In the genomic region with DNA sequence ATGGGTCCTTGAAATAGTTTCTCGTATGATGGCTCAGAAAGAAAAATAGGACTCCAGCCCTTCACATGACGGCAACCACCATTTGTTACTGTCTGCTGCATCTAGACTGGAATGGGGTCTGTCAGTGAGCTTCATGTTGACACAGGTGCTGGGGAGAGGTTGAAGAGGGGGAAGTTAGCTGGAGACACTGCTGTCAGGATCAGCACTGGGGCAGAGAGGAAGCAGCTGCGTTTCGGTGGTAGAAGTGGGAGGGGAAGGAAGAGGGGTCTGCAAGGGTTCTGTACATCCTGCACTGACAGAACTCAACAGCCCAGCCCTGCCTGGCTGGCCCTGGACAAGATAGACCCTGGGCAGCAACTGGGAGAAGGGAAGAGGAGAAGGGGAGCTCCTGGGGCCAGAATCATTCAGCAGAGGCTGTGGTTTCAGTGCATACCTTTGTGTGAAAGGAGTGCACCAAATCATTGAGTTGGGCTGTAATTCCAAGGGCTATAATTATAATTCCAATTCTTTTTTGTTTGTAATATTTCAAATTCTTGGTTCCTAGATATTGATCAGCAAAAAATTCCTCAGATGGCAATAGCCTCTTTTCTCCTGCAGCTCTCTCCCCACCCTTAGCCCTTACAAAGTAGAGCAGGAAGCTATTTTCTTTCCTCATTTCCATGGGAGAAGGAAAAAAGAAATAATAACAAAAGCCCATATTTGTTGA, we compare ENCODE assay signal across 8 cellular contexts.
DNase-seq lines count a peak whose midpoint lies in the region; ATAC-seq and TF ChIP-seq lines count a peak whose summit lies in the region.

No MANE protein-coding gene starts in this region.

- H4K20me1 ChIP-seq in hepatocyte (ENCODE audit: insufficient read depth, poor library complexity, severe bottlenecking): no peaks in the 10 kb centered on the region

- no peaks in the 10 kb centered on the region for H3K27me3 Mint-ChIP-seq in mesothelial cell of epicardium (ENCODE audit: low read depth)
- no peaks in the 10 kb centered on the region for H3K27me3 Mint-ChIP-seq in activated naive CD4-positive, alpha-beta T cell treated with anti-CD3 and anti-CD28 coated beads for 36 hours (ENCODE audit: low read depth)

- H3K4me3 ChIP-seq in hepatocyte: no peak overlapping the region

- peak overlapping the region; percentile 75 for H3K27ac Mint-ChIP-seq in mesothelial cell of epicardium
- H3K27ac Mint-ChIP-seq in activated naive CD4-positive, alpha-beta T cell treated with anti-CD3 and anti-CD28 coated beads for 36 hours: no peak overlapping the region

- H2AFZ ChIP-seq in hepatocyte: no peak overlapping the region

- CTCF ChIA-PET in activated naive CD4-positive, alpha-beta T cell treated with anti-CD3 and anti-CD28 coated beads for 36 hours (lab: Charles Lee): interaction anchor here (1.6 kb wide), 1 partner anchor 41 kb away, joined by 4 read pairs; no protein-coding TSS in a partner anchor

- ATAC-seq in GM18868 (IDR thresholded peaks at IDR 0.05; ENCODE audit: unreplicated experiment): peak; percentile 78
- ATAC-seq in HG02852 (IDR thresholded peaks at IDR 0.05; ENCODE audit: unreplicated experiment): peak; percentile 75

- peaks cover 4% of the 10 kb centered on the region for H3K4me1 ChIP-seq in hepatocyte (ENCODE audit: insufficient read depth)

- H3K9me3 ChIP-seq in hepatocyte (ENCODE audit: low read depth): no peaks in the 10 kb centered on the region

- TF ChIP-seq CTCF in mesothelial cell of epicardium (IDR thresholded peaks at IDR 0.05; ENCODE audit: unreplicated experiment) (no peak), hepatocyte (IDR thresholded peaks at IDR 0.05; ENCODE audit: poor library complexity) (no peak)

- H3K4me2 ChIP-seq in hepatocyte: no peak overlapping the region

- 73% methylated on average over 4 of the region's 4 CpGs for WGBS in hepatocyte (ENCODE audit: low lambda C conversion rate, missing lambda C conversion rate)

- H3K36me3 ChIP-seq in hepatocyte (replicated peaks; ENCODE audit: insufficient read depth, low read depth): no peaks in the 10 kb centered on the region

- no peaks in the 10 kb centered on the region for H3K79me2 ChIP-seq in hepatocyte

- intact Hi-C loops in activated naive CD4-positive, alpha-beta T cell treated with anti-CD3 and anti-CD28 coated beads for 36 hours (cut with micrococcal nuclease): no loop called here

- peaks cover 10% of the 10 kb centered on the region for H3K4me1 Mint-ChIP-seq in mesothelial cell of epicardium
- H3K4me1 Mint-ChIP-seq in activated naive CD4-positive, alpha-beta T cell treated with anti-CD3 and anti-CD28 coated beads for 36 hours (ENCODE audit: low read depth): peaks cover 32% of the 10 kb centered on the region

- DNase-seq in NCI-H1436 treated with DMSO at 0.1 percent for 48 hours (lab: John Stamatoyannopoulos, UW) (peak; percentile 43), mesothelial cell of epicardium (ENCODE audit: low spot score in 2 of 2, unreplicated experiment in 2 of 2) (no peak), NCI-H1694 treated with DMSO at 0.1 percent for 48 hours (lab: John Stamatoyannopoulos, UW) (no peak), hepatocyte (ENCODE audit: low spot score) (no peak), HUDEP-2 (lab: John Stamatoyannopoulos, UW; ENCODE audit: unreplicated experiment in 76 of 76) (no peak)
- DNase-seq in activated naive CD4-positive, alpha-beta T cell treated with anti-CD3 and anti-CD28 coated beads for 36 hours: no peak

- no peaks in the 10 kb centered on the region for H3K27me3 ChIP-seq in hepatocyte

- H3K9me3 Mint-ChIP-seq in mesothelial cell of epicardium: peaks cover 29% of the 10 kb centered on the region
- peaks cover 2% of the 10 kb centered on the region for H3K9me3 Mint-ChIP-seq in activated naive CD4-positive, alpha-beta T cell treated with anti-CD3 and anti-CD28 coated beads for 36 hours

- no peak overlapping the region for H3K4me3 Mint-ChIP-seq in mesothelial cell of epicardium
- no peak overlapping the region for H3K4me3 Mint-ChIP-seq in activated naive CD4-positive, alpha-beta T cell treated with anti-CD3 and anti-CD28 coated beads for 36 hours

- H3K36me3 Mint-ChIP-seq in mesothelial cell of epicardium: no peaks in the 10 kb centered on the region
- H3K36me3 Mint-ChIP-seq in activated naive CD4-positive, alpha-beta T cell treated with anti-CD3 and anti-CD28 coated beads for 36 hours (ENCODE audit: low read depth): no peaks in the 10 kb centered on the region

- no peak overlapping the region for H3K27ac ChIP-seq in hepatocyte

- H3K9me2 ChIP-seq in hepatocyte (replicated peaks; ENCODE audit: insufficient read depth): no peaks in the 10 kb centered on the region
